17 cellular contexts compared by ENCODE assay signal in genomic region chr14:20409226-20409625, GRCh38. TPM values are rescaled to one million over a fixed set of nuclear protein-coding genes. Genes with fewer than 3 reads are reported as not detected.
DNase-seq lines count a peak whose midpoint lies in the region; ATAC-seq and TF ChIP-seq lines count a peak whose summit lies in the region.
"Had no signal": no experiment of that assay in that cellular context is flagged by ENCODE, and none has a peak within 500 bp of the region (broad histone marks: within the 10 kb centered on the region; RNA-seq: fewer than 3 reads in every experiment).

No MANE protein-coding gene starts in this region.

- no peak for DNase-seq in stimulated activated naive CD8-positive, alpha-beta T cell treated with anti-CD3 and anti-CD28 coated beads, Interleukin-15, Interleukin-2, amounts not matched to agents 100 U/mL and 50 U/mL, for 24 hours
- DNase-seq in activated B cell treated with CpG ODN at 0.5 μM for 24 hours, result no peak
- DNase-seq in hepatic stellate cell (ENCODE audit: low spot score), result peak; percentile 66
- DNase-seq in stimulated activated naive B cell treated with anti-CD40 and anti-IgM and Interleukin-4, amounts not matched to agents 10 μg/mL and 1 μg/mL and 100 μg/mL, for 72 hours, result no peak
- no peak for DNase-seq in right lobe of liver
- DNase-seq: activated T-cell treated with anti-CD3 and anti-CD28 coated beads, Interleukin-2, amount 50 U/mL, for 4 hours; aorta; mesendoderm; NCI-H1417; NCI-H510A; pancreas; Peyer's patch had no signal

- H3K9me3 Mint-ChIP-seq in stimulated activated naive CD8-positive, alpha-beta T cell treated with anti-CD3 and anti-CD28 coated beads, Interleukin-15, Interleukin-2, amounts not matched to agents 100 ng/mL and 50 ng/mL, for 24 hours, result no peaks in the 10 kb centered on the region
- H3K9me3 Mint-ChIP-seq in activated B cell treated with CpG ODN at 0.5 μM for 24 hours, result no peaks in the 10 kb centered on the region
- no peaks in the 10 kb centered on the region for H3K9me3 Mint-ChIP-seq in stimulated activated naive B cell treated with anti-CD40 and anti-IgM and Interleukin-4, amounts not matched to agents 10 μg/mL and 1 μg/mL and 100 μg/mL, for 72 hours
- H3K9me3 Mint-ChIP-seq: activated T-cell treated with anti-CD3 and anti-CD28 coated beads, Interleukin-2, amount 50 U/mL, for 4 hours had no signal

- H3K4me1 ChIP-seq in right lobe of liver, result peaks cover 0 to 4% (median 0%) of the 10 kb centered on the region in 4 donors

- no peak overlapping the region for H3K4me3 ChIP-seq in right lobe of liver
- H3K4me3 ChIP-seq: pancreas, Peyer's patch, suprapubic skin had no signal

- TF ChIP-seq POLR2A in right lobe of liver (IDR thresholded peaks at IDR 0.05), result no peak

- intact Hi-C loops in activated B cell treated with CpG ODN at 0.5 μM for 24 hours (cut with micrococcal nuclease) (no loop called here), right lobe of liver (cut with DNase I) (no loop called here)

- peaks cover 34% of the 10 kb centered on the region for H3K36me3 Mint-ChIP-seq in stimulated activated naive CD8-positive, alpha-beta T cell treated with anti-CD3 and anti-CD28 coated beads, Interleukin-15, Interleukin-2, amounts not matched to agents 100 ng/mL and 50 ng/mL, for 24 hours (ENCODE audit: low read depth)
- H3K36me3 Mint-ChIP-seq in activated B cell treated with CpG ODN at 0.5 μM for 24 hours (ENCODE audit: low read depth), result peaks cover 67% of the 10 kb centered on the region
- H3K36me3 Mint-ChIP-seq in stimulated activated naive B cell treated with anti-CD40 and anti-IgM and Interleukin-4, amounts not matched to agents 10 μg/mL and 1 μg/mL and 100 μg/mL, for 72 hours, result peaks cover 38 to 56% of the 10 kb centered on the region in 2 donors

- POLR2A ChIA-PET in activated B cell treated with CpG ODN at 0.5 μM for 24 hours (lab: Charles Lee), result interaction anchor here (0.7 kb wide), 1 partner anchor 35 kb away, joined by 3 read pairs; no protein-coding TSS in a partner anchor

- CTCF ChIA-PET in activated B cell treated with CpG ODN at 0.5 μM for 24 hours (lab: Charles Lee), result no interaction called here

- TF ChIP-seq CTCF in activated B cell treated with CpG ODN at 0.5 μM for 24 hours (IDR thresholded peaks at IDR 0.05) (no peak), right lobe of liver (IDR thresholded peaks at IDR 0.05) (no peak)

- peaks cover 0 to 27% (median 16%) of the 10 kb centered on the region in 4 donors for H3K36me3 ChIP-seq in right lobe of liver

- peaks cover 47% of the 10 kb centered on the region for H3K4me1 Mint-ChIP-seq in stimulated activated naive CD8-positive, alpha-beta T cell treated with anti-CD3 and anti-CD28 coated beads, Interleukin-15, Interleukin-2, amounts not matched to agents 100 ng/mL and 50 ng/mL, for 24 hours (ENCODE audit: low read depth)
- peaks cover 44% of the 10 kb centered on the region for H3K4me1 Mint-ChIP-seq in activated B cell treated with CpG ODN at 0.5 μM for 24 hours
- H3K4me1 Mint-ChIP-seq in stimulated activated naive B cell treated with anti-CD40 and anti-IgM and Interleukin-4, amounts not matched to agents 10 μg/mL and 1 μg/mL and 100 μg/mL, for 72 hours, result peaks cover 40 to 71% of the 10 kb centered on the region in 2 donors

- H3K27me3 ChIP-seq in right lobe of liver, result no peaks in the 10 kb centered on the region
- H3K27me3 ChIP-seq: pancreas, Peyer's patch, suprapubic skin had no signal

- H3K27ac ChIP-seq in right lobe of liver, result no peak overlapping the region
- H3K27ac ChIP-seq: pancreas, Peyer's patch, suprapubic skin had no signal

- 92% methylated on average over 2 of the region's 2 CpGs for WGBS in right lobe of liver (ENCODE audit: insufficient coverage, low coverage, low lambda C conversion rate, missing lambda C conversion rate)

- no peaks in the 10 kb centered on the region for H3K27me3 Mint-ChIP-seq in stimulated activated naive CD8-positive, alpha-beta T cell treated with anti-CD3 and anti-CD28 coated beads, Interleukin-15, Interleukin-2, amounts not matched to agents 100 ng/mL and 50 ng/mL, for 24 hours
- no peaks in the 10 kb centered on the region for H3K27me3 Mint-ChIP-seq in activated B cell treated with CpG ODN at 0.5 μM for 24 hours
- H3K27me3 Mint-ChIP-seq in stimulated activated naive B cell treated with anti-CD40 and anti-IgM and Interleukin-4, amounts not matched to agents 10 μg/mL and 1 μg/mL and 100 μg/mL, for 72 hours, result no peaks in the 10 kb centered on the region

- no peak for ATAC-seq in stimulated activated naive CD8-positive, alpha-beta T cell treated with anti-CD3 and anti-CD28 coated beads, Interleukin-15, Interleukin-2, amounts not matched to agents 100 U/mL and 50 U/mL, for 24 hours
- no peak for ATAC-seq in activated B cell treated with CpG ODN at 0.5 μM for 24 hours (ENCODE audit: low read depth)
- no peak for ATAC-seq in stimulated activated naive B cell treated with anti-CD40 and anti-IgM and Interleukin-4, amounts not matched to agents 10 μg/mL and 1 μg/mL and 100 μg/mL, for 72 hours (replicated peaks)
- no peak for ATAC-seq in HG02884 (IDR thresholded peaks at IDR 0.05; ENCODE audit: unreplicated experiment)
- no peak for ATAC-seq in right lobe of liver
- no peak for ATAC-seq in HG02763 (IDR thresholded peaks at IDR 0.05; ENCODE audit: unreplicated experiment)
- ATAC-seq: activated T-cell treated with anti-CD3 and anti-CD28 coated beads, Interleukin-2, amount 50 U/mL, for 4 hours; pancreas had no signal

- peak overlapping the region; percentile 51 for H3K27ac Mint-ChIP-seq in stimulated activated naive CD8-positive, alpha-beta T cell treated with anti-CD3 and anti-CD28 coated beads, Interleukin-15, Interleukin-2, amounts not matched to agents 100 ng/mL and 50 ng/mL, for 24 hours
- H3K27ac Mint-ChIP-seq in activated B cell treated with CpG ODN at 0.5 μM for 24 hours, result peak overlapping the region; percentile 0
- peak overlapping the region; percentile 9 for H3K27ac Mint-ChIP-seq in stimulated activated naive B cell treated with anti-CD40 and anti-IgM and Interleukin-4, amounts not matched to agents 10 μg/mL and 1 μg/mL and 100 μg/mL, for 72 hours

- H3K4me3 Mint-ChIP-seq in stimulated activated naive CD8-positive, alpha-beta T cell treated with anti-CD3 and anti-CD28 coated beads, Interleukin-15, Interleukin-2, amounts not matched to agents 100 ng/mL and 50 ng/mL, for 24 hours, result no peak overlapping the region
- H3K4me3 Mint-ChIP-seq in activated B cell treated with CpG ODN at 0.5 μM for 24 hours, result no peak overlapping the region
- no peak overlapping the region for H3K4me3 Mint-ChIP-seq in stimulated activated naive B cell treated with anti-CD40 and anti-IgM and Interleukin-4, amounts not matched to agents 10 μg/mL and 1 μg/mL and 100 μg/mL, for 72 hours
- H3K4me3 Mint-ChIP-seq: activated T-cell treated with anti-CD3 and anti-CD28 coated beads, Interleukin-2, amount 50 U/mL, for 4 hours had no signal

- no peaks in the 10 kb centered on the region for H3K9me3 ChIP-seq in right lobe of liver
- H3K9me3 ChIP-seq: pancreas, Peyer's patch, suprapubic skin had no signal

RNA-seq across cellular contexts. Expression of gene TEP1, which starts 4.1 kb away (rescaled TPM):
- total RNA-seq in activated B cell treated with CpG ODN at 0.5 μM for 24 hours, result 99.0 and 120 TPM in 2 replicates
- total RNA-seq in right lobe of liver, result 10 to 100 TPM; 10.8 to 17.6 (median 14.0) TPM

RNA-seq across cellular contexts. Expression of gene KLHL33, which starts 26.7 kb away (rescaled TPM):
- total RNA-seq in activated B cell treated with CpG ODN at 0.5 μM for 24 hours (0.42 and 0.53 TPM in 2 replicates), right lobe of liver (under 1 TPM in 5 of 6 experiments, not detected in 1; 0.06 to 0.19 (median 0.11) TPM)
- total RNA-seq: T-helper 1 cell treated with Interleukin-12 subunit alpha and Interleukin-12 subunit beta and Interleukin-4 antibody, amounts not matched to agents 30 ng/mL and 1 ng/mL, for 36 hours had no signal

RNA-seq across cellular contexts. Expression of gene OSGEP, which starts 45.4 kb away (rescaled TPM):
- 98.3 and 112 TPM in 2 replicates for total RNA-seq in activated B cell treated with CpG ODN at 0.5 μM for 24 hours
- 10 to 100 TPM; 11.2 to 43.8 (median 14.4) TPM for total RNA-seq in right lobe of liver

RNA-seq across cellular contexts. Expression of gene APEX1, which starts 45.8 kb away (rescaled TPM):
- total RNA-seq in activated B cell treated with CpG ODN at 0.5 μM for 24 hours (215 and 231 TPM in 2 replicates), right lobe of liver (10 to 100 TPM; 50.2 to 87.0 (median 59.8) TPM)

RNA-seq across cellular contexts. Expression of gene PIP4P1, which starts 52.0 kb away (rescaled TPM):
- total RNA-seq in activated B cell treated with CpG ODN at 0.5 μM for 24 hours (84.8 and 87.3 TPM in 2 replicates), right lobe of liver (10 to 100 TPM in 4 of 6 experiments, 1 to 10 TPM in 2; 7.0 to 13.8 (median 11.4) TPM)

Comparison
In these comparisons a context has a peak if more than half of its experiments do, and no peak if none do; other contexts are left out.
1. H3K27ac Mint-ChIP-seq: peak in every context shown above with its lines; median percentile 51 in stimulated activated naive CD8-positive, alpha-beta T cell treated with anti-CD3 and anti-CD28 coated beads, Interleukin-15, Interleukin-2, amounts not matched to agents 100 ng/mL and 50 ng/mL, for 24 hours; 9 in stimulated activated naive B cell treated with anti-CD40 and anti-IgM and Interleukin-4, amounts not matched to agents 10 μg/mL and 1 μg/mL and 100 μg/mL, for 72 hours; 0 in activated B cell treated with CpG ODN at 0.5 μM for 24 hours.